ENCODE assay signal across 23 cellular contexts in the genomic region with DNA sequence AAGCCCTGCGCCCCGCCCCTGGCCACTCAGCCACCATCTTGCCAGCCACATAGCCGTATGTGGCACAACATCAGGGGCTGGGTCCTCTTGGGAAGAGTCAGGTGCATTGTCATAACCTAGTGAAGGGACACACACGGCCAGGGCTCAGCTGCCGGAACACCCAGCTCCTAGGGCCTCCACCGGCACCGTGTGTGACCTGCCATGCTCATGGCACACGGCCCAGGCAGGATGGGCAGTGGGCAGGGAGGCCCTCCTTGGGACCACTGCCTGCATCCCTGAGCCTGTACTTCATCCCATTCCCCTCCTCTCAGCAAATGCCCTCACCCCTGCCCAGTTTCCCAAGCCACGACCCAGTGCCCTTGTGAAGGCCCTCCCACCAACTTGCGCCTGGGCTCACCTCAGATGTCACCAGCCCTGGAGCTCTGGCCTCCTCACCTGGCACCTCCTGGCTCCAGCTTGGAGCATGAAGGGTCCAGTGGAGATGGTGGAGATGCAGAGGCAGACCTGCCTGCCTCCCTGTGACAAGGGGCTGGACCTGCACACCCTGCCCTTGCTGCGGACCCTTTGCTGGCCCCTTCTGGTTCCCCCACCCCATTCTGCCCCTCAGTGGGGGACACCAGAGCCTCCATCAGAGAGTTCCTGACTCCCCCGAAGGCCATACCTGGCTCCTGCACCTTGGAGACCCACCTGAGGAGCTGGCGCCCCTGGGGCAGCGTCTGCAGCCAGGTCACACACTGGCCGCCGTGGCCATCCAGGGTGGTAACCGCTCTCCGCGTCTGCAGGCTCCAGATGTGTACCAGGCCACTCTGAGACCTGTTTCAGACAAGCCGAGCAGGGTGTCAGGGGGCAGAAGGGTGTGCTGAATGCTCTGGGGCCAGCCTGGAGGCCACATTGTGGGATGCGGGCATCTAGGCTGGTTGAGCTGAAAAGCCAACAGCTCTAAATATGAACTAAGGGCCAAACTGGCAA. TPM values are rescaled to one million over a fixed set of nuclear protein-coding genes. Genes with fewer than 3 reads are reported as not detected.
DNase-seq lines count a peak whose midpoint lies in the region; FAIRE-seq and TF ChIP-seq lines count a peak whose summit lies in the region.
"Had no signal": no experiment of that assay in that cellular context is flagged by ENCODE, and none has a peak within 500 bp of the region (broad histone marks: within the 10 kb centered on the region; RNA-seq: fewer than 3 reads in every experiment).

No MANE protein-coding gene starts in this region.

- H3K9ac ChIP-seq in BLaER1 (no peak overlapping the region), endodermal cell (ENCODE audit: extremely low read depth, low read length, poor library complexity, severe bottlenecking) (no peak overlapping the region)
- H3K9ac ChIP-seq: neural progenitor cell had no signal

- H3K4me1 ChIP-seq in BLaER1 (peaks cover 94% of the 10 kb centered on the region), endodermal cell (ENCODE audit: control insufficient read depth, insufficient read depth, low read length) (no peaks in the 10 kb centered on the region), transverse colon (no peaks in the 10 kb centered on the region)
- H3K4me1 ChIP-seq: body of pancreas, neural progenitor cell, prostate gland had no signal

- H3K27me3 ChIP-seq in BLaER1 (no peaks in the 10 kb centered on the region), endodermal cell (ENCODE audit: control insufficient read depth, insufficient read depth, low read length, poor library complexity, severe bottlenecking) (no peaks in the 10 kb centered on the region), transverse colon (no peaks in the 10 kb centered on the region)
- H3K27me3 ChIP-seq: BE2C, body of pancreas, neural progenitor cell had no signal

- peak overlapping the region; percentile 87 for H3K4me2 ChIP-seq in BLaER1
- H3K4me2 ChIP-seq: neural progenitor cell had no signal

- H3K9me3 Mint-ChIP-seq in endodermal cell: no peaks in the 10 kb centered on the region
- H3K9me3 Mint-ChIP-seq: activated CD4-positive, alpha-beta memory T cell treated with anti-CD3 and anti-CD28 coated beads, Interleukin-2, amount 10 ng/mL, durations not matched to agents 7 days and 5 days; neural progenitor cell; T-helper 1 cell treated with Interleukin-12 subunit alpha and Interleukin-12 subunit beta and Interleukin-4 antibody, amounts not matched to agents 30 μg/mL and 1 μg/mL, for 36 hours had no signal

- H4K20me1 ChIP-seq in BLaER1: peaks cover 87% of the 10 kb centered on the region

- in situ Hi-C loops in transverse colon (cut with MboI; ENCODE audit: low pct_ligation_motif_present in 1 of 4, low pct_unique_long_range_greater_than_20kb in 1 of 4, low sequenced_read_pairs in 3 of 4): no loop called here

- H3K27ac ChIP-seq in BLaER1 (peak overlapping the region; percentile 71; the same call in 1 of the 2 replicates), endodermal cell (ENCODE audit: low read depth, low read length) (no peak overlapping the region), transverse colon (no peak overlapping the region)
- H3K27ac ChIP-seq: body of pancreas, neural progenitor cell, prostate gland, thoracic aorta had no signal

- H3K9me3 ChIP-seq in BLaER1: no peaks in the 10 kb centered on the region
- no peaks in the 10 kb centered on the region for H3K9me3 ChIP-seq in endodermal cell (ENCODE audit: control insufficient read depth, low read length)
- H3K9me3 ChIP-seq in transverse colon: no peaks in the 10 kb centered on the region
- H3K9me3 ChIP-seq: BE2C, body of pancreas, prostate gland, thoracic aorta had no signal

- H3K4me1 Mint-ChIP-seq in endodermal cell: no peaks in the 10 kb centered on the region
- H3K4me1 Mint-ChIP-seq: activated CD4-positive, alpha-beta memory T cell treated with anti-CD3 and anti-CD28 coated beads, Interleukin-2, amount 10 ng/mL, durations not matched to agents 7 days and 5 days had no signal

- TF ChIP-seq CTCF in endodermal cell (conservative IDR thresholded peaks at IDR 0.05) (no peak), transverse colon (IDR thresholded peaks at IDR 0.05) (no peak)

- TF ChIP-seq POLR2A in GM12891 (IDR thresholded peaks at IDR 0.05; ENCODE audit: low read depth, low read length): no peak
- TF ChIP-seq POLR2A in transverse colon (IDR thresholded peaks at IDR 0.05): no peak

- H3K36me3 ChIP-seq in BLaER1 (peaks cover 5% of the 10 kb centered on the region; the same call in 1 of the 2 replicates), endodermal cell (ENCODE audit: control insufficient read depth, insufficient read depth, low read length) (no peaks in the 10 kb centered on the region), transverse colon (no peaks in the 10 kb centered on the region)
- H3K36me3 ChIP-seq: BE2C, neural progenitor cell, prostate gland, thoracic aorta had no signal

- TF ChIP-seq EP300 in transverse colon (IDR thresholded peaks at IDR 0.05; ENCODE audit: low read depth): no peak

- WGBS in endodermal cell (ENCODE audit: insufficient coverage in 1 of 2, insufficient read length in 1 of 2), 2 experiments: 91 to 97% methylated on average over 20 to 21 of the region's 21 CpGs
- 93 to 100% methylated on average over 5 to 18 of the region's 21 CpGs for WGBS in transverse colon (ENCODE audit: low coverage in 1 of 2), 2 donors

- H3K4me3 Mint-ChIP-seq in endodermal cell: no peak overlapping the region
- H3K4me3 Mint-ChIP-seq: activated CD4-positive, alpha-beta memory T cell treated with anti-CD3 and anti-CD28 coated beads, Interleukin-2, amount 10 ng/mL, durations not matched to agents 7 days and 5 days; neural progenitor cell; T-helper 1 cell treated with Interleukin-12 subunit alpha and Interleukin-12 subunit beta and Interleukin-4 antibody, amounts not matched to agents 30 μg/mL and 1 μg/mL, for 36 hours had no signal

- no peak overlapping the region for H3K27ac Mint-ChIP-seq in endodermal cell
- H3K27ac Mint-ChIP-seq: activated CD4-positive, alpha-beta memory T cell treated with anti-CD3 and anti-CD28 coated beads, Interleukin-2, amount 10 ng/mL, durations not matched to agents 7 days and 5 days; T-helper 1 cell treated with Interleukin-12 subunit alpha and Interleukin-12 subunit beta and Interleukin-4 antibody, amounts not matched to agents 30 μg/mL and 1 μg/mL, for 36 hours had no signal

- H3K4me3 ChIP-seq in BLaER1 (no peak overlapping the region), endodermal cell (ENCODE audit: low read length) (no peak overlapping the region), transverse colon (no peak overlapping the region)
- H3K4me3 ChIP-seq: body of pancreas, neural progenitor cell, prostate gland, thoracic aorta had no signal

- no peaks in the 10 kb centered on the region for H3K36me3 Mint-ChIP-seq in endodermal cell (ENCODE audit: low read depth)
- H3K36me3 Mint-ChIP-seq: neural progenitor cell had no signal

- no peaks in the 10 kb centered on the region for H3K27me3 Mint-ChIP-seq in endodermal cell (ENCODE audit: insufficient read depth)
- H3K27me3 Mint-ChIP-seq: activated CD4-positive, alpha-beta memory T cell treated with anti-CD3 and anti-CD28 coated beads, Interleukin-2, amount 10 ng/mL, durations not matched to agents 7 days and 5 days had no signal

- intact Hi-C loops in posterior vena cava (cut with DNase I) (no loop called here), transverse colon (cut with DNase I; ENCODE audit: low total_unique reads) (no loop called here)

- FAIRE-seq in GM12891 (lab: Jason Lieb, UNC): no peak

- DNase-seq in GM12891 (ENCODE audit: insufficient read length, low spot score): peak; percentile 11
- peak; percentile 37 for DNase-seq in endodermal cell
- peak; percentile 58 for DNase-seq in posterior vena cava (ENCODE audit: low spot score)
- no peak for DNase-seq in DMS114 treated with DMSO at 0.1 percent for 48 hours (lab: John Stamatoyannopoulos, UW; ENCODE audit: unreplicated experiment)
- DNase-seq in hippocampal formation (lab: John Stamatoyannopoulos, UW): no peak
- DNase-seq in transverse colon: no peak
- DNase-seq: ACHN; activated CD4-positive, alpha-beta memory T cell treated with anti-CD3 and anti-CD28 coated beads, Interleukin-2, amount 10 ng/mL, durations not matched to agents 7 days and 5 days; activated naive CD4-positive, alpha-beta T cell; BE2C; cerebellar nuclear complex; DMS79; kidney glomerular epithelial cell; NCI-H446 treated with DMSO at 0.1 percent for 48 hours; RPMI8226; stimulated activated naive CD4-positive, alpha-beta T cell had no signal

TF ChIP-seq in GM12891, 5 proteins besides CTCF, POLR2A, EP300 and RAD21:
- no peak for TF ChIP-seq SPI1 (IDR thresholded peaks at IDR 0.05; ENCODE audit: low read depth, low read length)
- TF ChIP-seq TAF1 (IDR thresholded peaks at IDR 0.05; ENCODE audit: low read depth, low read length): no peak
- TF ChIP-seq POU2F2 (IDR thresholded peaks at IDR 0.05; ENCODE audit: low read depth, low read length): no peak
- no peak for TF ChIP-seq POLR2AphosphoS5 (IDR thresholded peaks at IDR 0.05; ENCODE audit: low read depth, low read length)

RNA-seq across cellular contexts. Expression of a gene that starts 34.5 kb away (rescaled TPM):
- 3.5 TPM for polyA plus RNA-seq in GM12891 (2012; ENCODE audit: low read depth, missing spikeins)
- total RNA-seq in endodermal cell (10 to 100 TPM in 1 of 2 donors, 1 to 10 TPM in 1; 9.5 to 12.2 TPM), posterior vena cava (1 to 10 TPM; 3.6 to 3.9 TPM), transverse colon (1 to 10 TPM in 3 of 4 donors, under 1 TPM in 1; 0.80 to 4.8 (median 2.8) TPM)
- polyA plus RNA-seq in endodermal cell (2013, experiment 1 of 2): 10.1 TPM
- polyA plus RNA-seq in endodermal cell (2013, experiment 2 of 2): 7.7 TPM

RNA-seq across cellular contexts. Expression of a gene that starts 34.5 kb away (rescaled TPM):
- polyA plus RNA-seq in GM12891 (2012; ENCODE audit: low read depth, missing spikeins): 5.7 TPM
- total RNA-seq in endodermal cell: 10 to 100 TPM; 20.6 to 22.2 TPM
- 12.4 TPM for polyA plus RNA-seq in endodermal cell (2013, experiment 1 of 2)
- polyA plus RNA-seq in endodermal cell (2013, experiment 2 of 2): 12.1 TPM
- total RNA-seq in posterior vena cava: 1 to 10 TPM; 7.6 to 8.6 TPM
- total RNA-seq in transverse colon: 10 to 100 TPM in 1 of 4 donors, 1 to 10 TPM in 3; 7.1 to 16.8 (median 7.8) TPM

RNA-seq across cellular contexts. Expression of a gene that starts 59.6 kb away (rescaled TPM):
- polyA plus RNA-seq in GM12891 (2012; ENCODE audit: low read depth, missing spikeins): not detected
- total RNA-seq in endodermal cell: 1 to 10 TPM in 1 of 2 donors, not detected in 1; 1.3 TPM
- 0.75 TPM for polyA plus RNA-seq in endodermal cell (2013, experiment 1 of 2)
- 1.2 TPM for polyA plus RNA-seq in endodermal cell (2013, experiment 2 of 2)
- total RNA-seq in posterior vena cava: 1 to 10 TPM; 7.5 to 8.1 TPM
- 1 to 10 TPM in 2 of 4 donors, not detected in 2; 1.1 to 1.3 TPM for total RNA-seq in transverse colon
- total RNA-seq: activated CD4-positive, alpha-beta memory T cell treated with anti-CD3 and anti-CD28 coated beads, Interleukin-2, amount 10 ng/mL, durations not matched to agents 7 days and 5 days; epithelial cell of proximal tubule had no signal

Comparison
In these comparisons a context has a peak if more than half of its experiments do, and no peak if none do; other contexts are left out.
1. DNase-seq: peak in GM12891 (single experiment), endodermal cell (single experiment) and posterior vena cava (single experiment); none in DMS114 treated with DMSO at 0.1 percent for 48 hours (single experiment), hippocampal formation (0 of 2) and transverse colon (single experiment).